In genomic region chr16:30166202-30166902, GRCh38 we compare ENCODE assay signal across 8 cellular contexts. TPM values are rescaled to one million over a fixed set of nuclear protein-coding genes. Genes with fewer than 3 reads are reported as not detected.
DNase-seq lines count a peak whose midpoint lies in the region; ATAC-seq and TF ChIP-seq lines count a peak whose summit lies in the region.

No MANE protein-coding gene starts in this region.

- TF ChIP-seq EP300 in sigmoid colon (IDR thresholded peaks at IDR 0.05), result no peak
- TF ChIP-seq EP300 in transverse colon (IDR thresholded peaks at IDR 0.05; ENCODE audit: low read depth), result no peak

- TF ChIP-seq POLR2A in Peyer's patch (IDR thresholded peaks at IDR 0.05) (no peak), sigmoid colon (IDR thresholded peaks at IDR 0.05) (no peak), transverse colon (IDR thresholded peaks at IDR 0.05) (no peak)

- in situ Hi-C loops in transverse colon (cut with MboI; ENCODE audit: low pct_ligation_motif_present in 1 of 4, low pct_unique_long_range_greater_than_20kb in 1 of 4, low sequenced_read_pairs in 3 of 4), result loop anchor here in 1 of 4 donors (25.0 kb wide), 1 partner anchor 504 kb away; the partner anchor contains the start of gene SPN

- no peak overlapping the region for H2AFZ ChIP-seq in DND-41 (ENCODE audit: low read depth, low read length)

- H3K9ac ChIP-seq in DND-41 (ENCODE audit: low read depth, low read length), result no peak overlapping the region

- H3K36me3 ChIP-seq in DND-41 (ENCODE audit: insufficient read depth, low read length) (no peaks in the 10 kb centered on the region), Peyer's patch (no peaks in the 10 kb centered on the region), left lung (no peaks in the 10 kb centered on the region), sigmoid colon (no peaks in the 10 kb centered on the region), transverse colon (no peaks in the 10 kb centered on the region)

- H3K4me3 ChIP-seq in DND-41 (ENCODE audit: low read depth in 1 of 2, low read length in 2 of 2), result no peak overlapping the region
- no peak overlapping the region for H3K4me3 ChIP-seq in Peyer's patch
- no peak overlapping the region for H3K4me3 ChIP-seq in left lung
- H3K4me3 ChIP-seq in sigmoid colon, result no peak overlapping the region
- no peak overlapping the region for H3K4me3 ChIP-seq in transverse colon

- H4K20me1 ChIP-seq in DND-41 (ENCODE audit: insufficient read depth, low read length), result no peaks in the 10 kb centered on the region

- TF ChIP-seq CTCF in DND-41 (IDR thresholded peaks at IDR 0.05; ENCODE audit: borderline replicate concordance, extremely low read depth, low read length, poor library complexity, severe bottlenecking), result no peak
- no peak for TF ChIP-seq CTCF in Peyer's patch (IDR thresholded peaks at IDR 0.05)
- no peak for TF ChIP-seq CTCF in left lung (IDR thresholded peaks at IDR 0.05)
- TF ChIP-seq CTCF in sigmoid colon (IDR thresholded peaks at IDR 0.05), result no peak
- no peak for TF ChIP-seq CTCF in transverse colon (IDR thresholded peaks at IDR 0.05)

- H3K27ac ChIP-seq in DND-41 (ENCODE audit: low read length) (no peak overlapping the region; the same call in 1 of the 2 replicates), Peyer's patch (peak overlapping the region in 1 of 4 donors; percentile 55), left lung (peak overlapping the region in 1 of 2 donors; percentile 78), sigmoid colon (no peak overlapping the region), transverse colon (no peak overlapping the region)

- 72 to 89% methylated on average over 11 of the region's 11 CpGs for WGBS in sigmoid colon, 2 donors
- WGBS in transverse colon (ENCODE audit: low coverage in 1 of 2), 2 donors, result 84 to 93% methylated on average over 9 to 11 of the region's 11 CpGs

- intact Hi-C loops in left lung (cut with DNase I) (no loop called here), sigmoid colon (cut with DNase I) (no loop called here), transverse colon (cut with DNase I; ENCODE audit: low total_unique reads) (no loop called here)

- H3K4me2 ChIP-seq in DND-41 (ENCODE audit: insufficient read depth, low read length), result no peak overlapping the region

- H3K4me1 ChIP-seq in DND-41 (ENCODE audit: insufficient read depth, low read length), result peaks cover 5% of the 10 kb centered on the region; the same call in 1 of the 2 replicates
- no peaks in the 10 kb centered on the region for H3K4me1 ChIP-seq in Peyer's patch
- peaks cover 0 to 26% of the 10 kb centered on the region in 2 donors for H3K4me1 ChIP-seq in left lung
- no peaks in the 10 kb centered on the region for H3K4me1 ChIP-seq in sigmoid colon
- H3K4me1 ChIP-seq in transverse colon, result peaks cover 0 to 3% (median 0%) of the 10 kb centered on the region in 4 donors

- no peaks in the 10 kb centered on the region for H3K27me3 ChIP-seq in DND-41 (ENCODE audit: insufficient read depth, low read length, poor library complexity)
- no peaks in the 10 kb centered on the region for H3K27me3 ChIP-seq in Peyer's patch
- H3K27me3 ChIP-seq in left lung, result no peaks in the 10 kb centered on the region
- H3K27me3 ChIP-seq in sigmoid colon, result no peaks in the 10 kb centered on the region
- no peaks in the 10 kb centered on the region for H3K27me3 ChIP-seq in transverse colon

- DNase-seq in DND-41, result peak; percentile 23
- peak in 2 of 3 donors; percentile 31 to 48 for DNase-seq in Peyer's patch
- peak in 1 of 2 donors; percentile 65 for DNase-seq in left lung
- no peak for DNase-seq in activated gamma-delta T cell (lab: John Stamatoyannopoulos, UW)
- no peak for DNase-seq in NCI-H1105 (lab: John Stamatoyannopoulos, UW)
- no peak for DNase-seq in sigmoid colon
- no peak for DNase-seq in transverse colon

- H3K9me3 ChIP-seq in DND-41 (ENCODE audit: insufficient read depth, low read length, severe bottlenecking), result no peaks in the 10 kb centered on the region
- no peaks in the 10 kb centered on the region for H3K9me3 ChIP-seq in Peyer's patch
- no peaks in the 10 kb centered on the region for H3K9me3 ChIP-seq in left lung
- no peaks in the 10 kb centered on the region for H3K9me3 ChIP-seq in sigmoid colon
- no peaks in the 10 kb centered on the region for H3K9me3 ChIP-seq in transverse colon

- ATAC-seq in DND-41 (ENCODE audit: insufficient read depth, low read depth), result peak; percentile 83
- peak; percentile 64 for ATAC-seq in GM21619 (IDR thresholded peaks at IDR 0.05; ENCODE audit: unreplicated experiment)
- peak; percentile 72 for ATAC-seq in left lung

- no peaks in the 10 kb centered on the region for H3K79me2 ChIP-seq in DND-41 (ENCODE audit: insufficient read depth, low read length)

RNA-seq across cellular contexts. Expression of gene CORO1A, which starts 17.1 kb away (rescaled TPM):
- total RNA-seq in Peyer's patch, result 100 to 1,000 TPM in 1 of 4 donors, 10 to 100 TPM in 3; 21.2 to 205 (median 32.1) TPM
- 100 to 1,000 TPM in 1 of 2 donors, 10 to 100 TPM in 1; 29.3 to 172 TPM for total RNA-seq in left lung
- total RNA-seq in sigmoid colon, result 10 to 100 TPM; 14.7 to 28.0 (median 24.4) TPM
- polyA plus RNA-seq in sigmoid colon, result 100 to 1,000 TPM in 1 of 3 donors, 10 to 100 TPM in 2; 35.8 to 309 (median 40.2) TPM
- total RNA-seq in transverse colon, result 10 to 100 TPM in 3 of 4 donors, 1 to 10 TPM in 1; 5.6 to 30.2 (median 24.0) TPM

RNA-seq across cellular contexts. Expression of gene BOLA2B, which starts 27.1 kb away (rescaled TPM):
- total RNA-seq in Peyer's patch (100 to 1,000 TPM; 227 to 487 (median 370) TPM), left lung (100 to 1,000 TPM in 1 of 2 donors, 10 to 100 TPM in 1; 59.3 to 101 TPM), sigmoid colon (100 to 1,000 TPM in 3 of 4 donors, 10 to 100 TPM in 1; 35.4 to 186 (median 152) TPM), transverse colon (1,000 to 10,000 TPM in 1 of 4 donors, 100 to 1,000 TPM in 2, 10 to 100 TPM in 1; 39.6 to 1,391 (median 605) TPM)
- polyA plus RNA-seq in sigmoid colon, result 100 to 1,000 TPM; 414 to 509 (median 434) TPM

RNA-seq across cellular contexts. Expression of gene SLX1A, which starts 27.3 kb away (rescaled TPM):
- total RNA-seq in Peyer's patch, result 100 to 1,000 TPM in 3 of 4 donors, 10 to 100 TPM in 1; 56.1 to 283 (median 260) TPM
- total RNA-seq in left lung, result 10 to 100 TPM; 21.5 to 25.5 TPM
- 10 to 100 TPM; 12.0 to 29.6 (median 18.1) TPM for total RNA-seq in sigmoid colon
- 10 to 100 TPM; 46.8 to 77.9 (median 61.9) TPM for polyA plus RNA-seq in sigmoid colon
- total RNA-seq in transverse colon, result 100 to 1,000 TPM; 118 to 327 (median 158) TPM

RNA-seq across cellular contexts. Expression of gene SULT1A3, which starts 32.7 kb away (rescaled TPM):
- total RNA-seq in Peyer's patch, result 100 to 1,000 TPM in 3 of 4 donors, 10 to 100 TPM in 1; 97.4 to 195 (median 133) TPM
- 10 to 100 TPM; 19.7 to 29.3 TPM for total RNA-seq in left lung
- total RNA-seq in sigmoid colon, result 10 to 100 TPM in 3 of 4 donors, 1 to 10 TPM in 1; 8.0 to 26.9 (median 20.3) TPM
- polyA plus RNA-seq in sigmoid colon, result 10 to 100 TPM; 17.4 to 21.0 (median 20.1) TPM
- 100 to 1,000 TPM in 1 of 4 donors, 10 to 100 TPM in 3; 55.4 to 864 (median 58.7) TPM for total RNA-seq in transverse colon

RNA-seq across cellular contexts. Expression of gene MAPK3, which starts 43.3 kb away (rescaled TPM):
- total RNA-seq in Peyer's patch (100 to 1,000 TPM; 131 to 249 (median 191) TPM), left lung (10 to 100 TPM; 70.1 to 95.1 TPM), sigmoid colon (10 to 100 TPM; 43.8 to 59.9 (median 57.6) TPM), transverse colon (100 to 1,000 TPM; 226 to 448 (median 244) TPM)
- polyA plus RNA-seq in sigmoid colon, result 100 to 1,000 TPM; 214 to 365 (median 321) TPM

Comparison
In these comparisons a context has a peak if more than half of its experiments do, and no peak if none do; other contexts are left out.
1. DNase-seq: peak in DND-41 (single experiment) and Peyer's patch (2 of 3); none in activated gamma-delta T cell (single experiment), NCI-H1105 (single experiment), sigmoid colon (single experiment) and transverse colon (single experiment).
2. Peak in every context shown above with its lines, with median percentiles within 50 percentile points of each other: ATAC-seq.